Comparison of ENCODE assay signal across 11 cellular contexts in genomic region chrX:108299101-108299591, GRCh38.
A peak's percentile ranks its signal among the peaks of the same experiment; 100 is the strongest.
DNase-seq lines count a peak whose midpoint lies in the region; ATAC-seq, FAIRE-seq and TF ChIP-seq lines count a peak whose summit lies in the region.
"Had no signal": no experiment of that assay in that cellular context is flagged by ENCODE, and none has a peak within 500 bp of the region (broad histone marks: within the 10 kb centered on the region; RNA-seq: fewer than 3 reads in every experiment).

No MANE protein-coding gene starts in this region.

- H3K18ac ChIP-seq in mesenchymal stem cell (ENCODE audit: low read depth in 1 of 2, low read length in 2 of 2) = no peak overlapping the region

- no peak overlapping the region for H3K23ac ChIP-seq in mesenchymal stem cell (ENCODE audit: low read length in 2 of 2)

- no peaks in the 10 kb centered on the region for H3K36me3 ChIP-seq in mesenchymal stem cell (ENCODE audit: control insufficient read depth in 1 of 2, insufficient read depth in 2 of 2, low read depth in 1 of 2, low read length in 2 of 2)
- no peaks in the 10 kb centered on the region for H3K36me3 ChIP-seq in CD8-positive, alpha-beta T cell (ENCODE audit: insufficient read depth, low read length)

- no peak overlapping the region for H2BK15ac ChIP-seq in mesenchymal stem cell (ENCODE audit: low read depth, poor library complexity, severe bottlenecking)

- no peak for FAIRE-seq in D721Med (lab: Jason Lieb, UNC)

- no peaks in the 10 kb centered on the region for H3K9me3 Mint-ChIP-seq in CD8-positive, alpha-beta T cell

- H2AFZ ChIP-seq in mesenchymal stem cell (ENCODE audit: low read depth, low read length) = no peak overlapping the region

- H3K27ac Mint-ChIP-seq in CD8-positive, alpha-beta T cell = no peak overlapping the region

- H3K9me3 ChIP-seq in mesenchymal stem cell (ENCODE audit: control insufficient read depth, low read length) = no peaks in the 10 kb centered on the region
- H3K9me3 ChIP-seq in CD8-positive, alpha-beta T cell (ENCODE audit: low read length) = no peaks in the 10 kb centered on the region

- H3K36me3 Mint-ChIP-seq in CD8-positive, alpha-beta T cell = no peaks in the 10 kb centered on the region

- POLR2A ChIA-PET in CD8-positive, alpha-beta T cell (lab: Charles Lee) = no interaction called here

- no peak overlapping the region for H2BK12ac ChIP-seq in mesenchymal stem cell (ENCODE audit: low read length in 2 of 2)

- DNase-seq in NCI-H69 (lab: John Stamatoyannopoulos, UW) = peak; percentile 27
- peak; percentile 40 for DNase-seq in mesenchymal stem cell
- no peak for DNase-seq in CD8-positive, alpha-beta T cell
- no peak for DNase-seq in OCI-M2 (lab: John Stamatoyannopoulos, UW; ENCODE audit: unreplicated experiment)
- no peak for DNase-seq in D721Med (ENCODE audit: insufficient read length, low spot score)
- DNase-seq in COR-L47 (lab: John Stamatoyannopoulos, UW) = no peak
- DNase-seq: NCI-H2029, occipital lobe had no signal

- ATAC-seq in GM18868 (IDR thresholded peaks at IDR 0.05; ENCODE audit: unreplicated experiment) (peak; percentile 88), HG02642 (IDR thresholded peaks at IDR 0.05; ENCODE audit: poor library complexity, unreplicated experiment) (peak; percentile 81)
- no peak for ATAC-seq in CD8-positive, alpha-beta T cell

- H4K8ac ChIP-seq in mesenchymal stem cell (ENCODE audit: low read length) = no peak overlapping the region

- intact Hi-C loops in CD8-positive, alpha-beta T cell (cut with DNase I, micrococcal nuclease) = no loop called here

- H3K27ac ChIP-seq in mesenchymal stem cell (ENCODE audit: low read length, poor library complexity, severe bottlenecking) = peak overlapping the region; percentile 87
- no peak overlapping the region for H3K27ac ChIP-seq in CD8-positive, alpha-beta T cell (ENCODE audit: low read depth, low read length)
- H3K27ac ChIP-seq: VCaP had no signal

- no peak overlapping the region for H4K91ac ChIP-seq in mesenchymal stem cell (ENCODE audit: low read length)

- no CpG with 5 or more reads among the region's 2 CpGs for WGBS in mesenchymal stem cell

- H3K27me3 ChIP-seq in mesenchymal stem cell (ENCODE audit: control insufficient read depth in 1 of 2, insufficient read depth in 1 of 2, low read length in 2 of 2) = peaks cover 0 to 36% of the 10 kb centered on the region in 2 experiments
- no peaks in the 10 kb centered on the region for H3K27me3 ChIP-seq in CD8-positive, alpha-beta T cell (ENCODE audit: insufficient read depth, low read length)

- no peaks in the 10 kb centered on the region for H3K79me1 ChIP-seq in mesenchymal stem cell (replicated peaks; ENCODE audit: low read length, poor library complexity, severe bottlenecking)

- no peak overlapping the region for H2BK5ac ChIP-seq in mesenchymal stem cell (ENCODE audit: low read depth, low read length, poor library complexity, severe bottlenecking)

- no peak overlapping the region for H3K4me3 ChIP-seq in mesenchymal stem cell (ENCODE audit: insufficient read depth in 1 of 2, low read depth in 1 of 2, low read length in 2 of 2)
- H3K4me3 ChIP-seq in CD8-positive, alpha-beta T cell (ENCODE audit: low read depth, low read length) = no peak overlapping the region

- no peaks in the 10 kb centered on the region for H3K4me1 Mint-ChIP-seq in CD8-positive, alpha-beta T cell (ENCODE audit: low read depth)

- H3K9ac ChIP-seq in mesenchymal stem cell (ENCODE audit: low read length) = no peak overlapping the region

- no peak overlapping the region for H2AK5ac ChIP-seq in mesenchymal stem cell (ENCODE audit: low read length, severe bottlenecking)

- peaks cover 2% of the 10 kb centered on the region for H3K27me3 Mint-ChIP-seq in CD8-positive, alpha-beta T cell (ENCODE audit: low read depth)

- H2BK120ac ChIP-seq in mesenchymal stem cell (ENCODE audit: low read depth, low read length) = no peak overlapping the region

- no peak overlapping the region for H3K4me3 Mint-ChIP-seq in CD8-positive, alpha-beta T cell

- CTCF ChIA-PET in CD8-positive, alpha-beta T cell (lab: Charles Lee) = no interaction called here

- no peak overlapping the region for H3K4ac ChIP-seq in mesenchymal stem cell (ENCODE audit: low read depth in 1 of 2, low read length in 2 of 2)

- H3K4me1 ChIP-seq in mesenchymal stem cell (ENCODE audit: control insufficient read depth, insufficient read depth, low read depth, low read length) = peaks cover 6% of the 10 kb centered on the region
- no peaks in the 10 kb centered on the region for H3K4me1 ChIP-seq in CD8-positive, alpha-beta T cell (ENCODE audit: insufficient read depth, low read length)

- H3K4me2 ChIP-seq in mesenchymal stem cell (ENCODE audit: low read length, poor library complexity, severe bottlenecking) = no peak overlapping the region

- H3K14ac ChIP-seq in mesenchymal stem cell (ENCODE audit: low read length in 2 of 2) = no peak overlapping the region

- TF ChIP-seq CTCF in CD8-positive, alpha-beta T cell (IDR thresholded peaks at IDR 0.05) = no peak
- no peak for TF ChIP-seq CTCF in D721Med (IDR thresholded peaks at IDR 0.05; ENCODE audit: insufficient read depth, missing control alignments)

Comparison
In these comparisons a context has a peak if more than half of its experiments do, and no peak if none do; other contexts are left out.
1. DNase-seq: peak in NCI-H69 (single experiment) and mesenchymal stem cell (single experiment); none in CD8-positive, alpha-beta T cell (0 of 7), OCI-M2 (single experiment), D721Med (single experiment) and COR-L47 (single experiment).